ENCODE assay signal across 18 cellular contexts in genomic region chr6:79257381-79258205, GRCh38. TPM values are rescaled to one million over a fixed set of nuclear protein-coding genes. Genes with fewer than 3 reads are reported as not detected.
DNase-seq lines count a peak whose midpoint lies in the region; ATAC-seq and TF ChIP-seq lines count a peak whose summit lies in the region.
"Had no signal": no experiment of that assay in that cellular context is flagged by ENCODE, and none has a peak within 500 bp of the region (broad histone marks: within the 10 kb centered on the region; RNA-seq: fewer than 3 reads in every experiment).

No MANE protein-coding gene starts in this region.

- H4K20me1 ChIP-seq in HCT116 (ENCODE audit: insufficient read depth): no peaks in the 10 kb centered on the region

- intact Hi-C loops in HCT116 (cut with micrococcal nuclease) (no loop called here), left colon (cut with DNase I, micrococcal nuclease) (no loop called here), psoas muscle (cut with DNase I) (no loop called here)

- no peaks in the 10 kb centered on the region for H3K9me3 ChIP-seq in HCT116 (ENCODE audit: control insufficient read depth in 1 of 2, insufficient read depth in 1 of 2, low read depth in 1 of 2, low read length in 2 of 2)
- peaks cover 6% of the 10 kb centered on the region for H3K9me3 ChIP-seq in mesenchymal stem cell (ENCODE audit: control insufficient read depth, low read length)
- H3K9me3 ChIP-seq in psoas muscle: no peaks in the 10 kb centered on the region
- H3K9me3 ChIP-seq: suprapubic skin had no signal

- CTCF ChIA-PET in HCT116 (lab: Charles Lee): no interaction called here

- H3K79me1 ChIP-seq in mesenchymal stem cell (replicated peaks; ENCODE audit: low read length, poor library complexity, severe bottlenecking): no peaks in the 10 kb centered on the region

- no peak for TF ChIP-seq RAD21 in HCT116 (IDR thresholded peaks at IDR 0.05; ENCODE audit: low read depth)

- H2BK120ac ChIP-seq in mesenchymal stem cell (ENCODE audit: low read depth, low read length): no peak overlapping the region

- H3K23ac ChIP-seq in mesenchymal stem cell (ENCODE audit: low read length in 2 of 2): no peak overlapping the region

- no peak overlapping the region for H2BK12ac ChIP-seq in mesenchymal stem cell (ENCODE audit: low read length in 2 of 2)

- no peaks in the 10 kb centered on the region for H3K27me3 ChIP-seq in HCT116 (ENCODE audit: insufficient read depth, low read length)
- H3K27me3 ChIP-seq in mesenchymal stem cell (ENCODE audit: control insufficient read depth in 1 of 2, insufficient read depth in 1 of 2, low read length in 2 of 2): no peaks in the 10 kb centered on the region
- no peaks in the 10 kb centered on the region for H3K27me3 ChIP-seq in psoas muscle (ENCODE audit: insufficient read depth in 3 of 3, low read length in 2 of 3)
- H3K27me3 ChIP-seq: suprapubic skin had no signal

- no peak overlapping the region for H3K18ac ChIP-seq in mesenchymal stem cell (ENCODE audit: low read depth in 1 of 2, low read length in 2 of 2)

- H3K4me2 ChIP-seq in HCT116 (ENCODE audit: low read length) (no peak overlapping the region), mesenchymal stem cell (ENCODE audit: low read length, poor library complexity, severe bottlenecking) (no peak overlapping the region)

- no peak overlapping the region for H2AK5ac ChIP-seq in mesenchymal stem cell (ENCODE audit: low read length, severe bottlenecking)

- TF ChIP-seq CTCF in HCT116 (IDR thresholded peaks at IDR 0.05 in 2 of 3, conservative IDR thresholded peaks at IDR 0.05 in 1 of 3; ENCODE audit: borderline replicate concordance in 1 of 3, insufficient read depth in 1 of 3, low read depth in 2 of 3, low read length in 2 of 3) (no peak), choroid plexus epithelial cell (conservative IDR thresholded peaks at IDR 0.05; ENCODE audit: low read depth, low read length) (no peak), psoas muscle (IDR thresholded peaks at IDR 0.05) (no peak)

- 80% methylated on average over 4 of the region's 5 CpGs for WGBS in mesenchymal stem cell
- 71 to 87% (median 72%) methylated on average over 5 of the region's 5 CpGs for WGBS in psoas muscle, 3 donors

- H4K8ac ChIP-seq in mesenchymal stem cell (ENCODE audit: low read length): no peak overlapping the region

- H2BK15ac ChIP-seq in mesenchymal stem cell (ENCODE audit: low read depth, poor library complexity, severe bottlenecking): no peak overlapping the region

- no peak for TF ChIP-seq POLR2A in HCT116 (IDR thresholded peaks at IDR 0.05; ENCODE audit: borderline replicate concordance, extremely low read depth, insufficient read depth, insufficient read length)

- no peaks in the 10 kb centered on the region for H3K36me3 ChIP-seq in HCT116 (ENCODE audit: control insufficient read depth in 1 of 2, insufficient read depth in 2 of 2, low read length in 2 of 2)
- H3K36me3 ChIP-seq in mesenchymal stem cell (ENCODE audit: control insufficient read depth in 1 of 2, insufficient read depth in 2 of 2, low read depth in 1 of 2, low read length in 2 of 2): no peaks in the 10 kb centered on the region
- H3K36me3 ChIP-seq in psoas muscle (ENCODE audit: insufficient read depth in 1 of 2, low read depth in 1 of 2): no peaks in the 10 kb centered on the region
- H3K36me3 ChIP-seq: left ventricle myocardium inferior, suprapubic skin had no signal

- H3K14ac ChIP-seq in mesenchymal stem cell (ENCODE audit: low read length in 2 of 2): no peak overlapping the region

- BruUV-seq in HCT116 (replicated peaks; lab: Mats Ljungman, UMichigan): no TSS peak

- RAD21 ChIA-PET in HCT116 (lab: Charles Lee; ENCODE audit: low non-redundant PET in 1 of 2, low total read pairs in 2 of 2, uncharacterized antibody in 2 of 2, unreplicated experiment in 2 of 2): no interaction called here

- H3K4me3 ChIP-seq in HCT116 (replicated peaks in 1 of 2; ENCODE audit: low read depth in 1 of 2, low read length in 2 of 2) (no peak overlapping the region), choroid plexus epithelial cell (ENCODE audit: low read depth, low read length) (no peak overlapping the region), mesenchymal stem cell (ENCODE audit: insufficient read depth in 1 of 2, low read depth in 1 of 2, low read length in 2 of 2) (no peak overlapping the region), psoas muscle (no peak overlapping the region)
- H3K4me3 ChIP-seq: left ventricle myocardium inferior, suprapubic skin had no signal

- H3K9ac ChIP-seq in HCT116 (ENCODE audit: low read length) (no peak overlapping the region), mesenchymal stem cell (ENCODE audit: low read length) (no peak overlapping the region)

- H2AFZ ChIP-seq in HCT116 (ENCODE audit: low read depth, low read length, poor library complexity, severe bottlenecking): peak overlapping the region; percentile 74
- no peak overlapping the region for H2AFZ ChIP-seq in mesenchymal stem cell (ENCODE audit: low read depth, low read length)

- H3K27ac ChIP-seq in HCT116 (ENCODE audit: low read depth, low read length) (no peak overlapping the region), mesenchymal stem cell (ENCODE audit: low read length, poor library complexity, severe bottlenecking) (no peak overlapping the region), psoas muscle (no peak overlapping the region)
- H3K27ac ChIP-seq: C4-2B, left ventricle myocardium inferior, suprapubic skin had no signal

- no peaks in the 10 kb centered on the region for H3K79me2 ChIP-seq in HCT116 (ENCODE audit: insufficient read depth, low read length)

- no peak overlapping the region for H3K4ac ChIP-seq in mesenchymal stem cell (ENCODE audit: low read depth in 1 of 2, low read length in 2 of 2)

- no peak for ATAC-seq in HCT116
- ATAC-seq in HG03025 (IDR thresholded peaks at IDR 0.05; ENCODE audit: low FRiP score, unreplicated experiment): no peak
- ATAC-seq in left colon: no peak
- ATAC-seq in psoas muscle: no peak

- no peaks in the 10 kb centered on the region for H3K9me2 ChIP-seq in HCT116 (ENCODE audit: insufficient read depth)

- no peak overlapping the region for H4K91ac ChIP-seq in mesenchymal stem cell (ENCODE audit: low read length)

- DNase-seq in HCT116 (ENCODE audit: low read depth, low spot score): no peak
- peak; percentile 44 for DNase-seq in RPMI7951 (ENCODE audit: low read depth)
- peak; percentile 63 for DNase-seq in choroid plexus epithelial cell (ENCODE audit: low read depth)
- peak; percentile 33 for DNase-seq in mesenchymal stem cell
- DNase-seq in left colon: no peak
- no peak for DNase-seq in NCI-H1092 treated with DMSO at 0.1 percent for 48 hours (lab: John Stamatoyannopoulos, UW)
- no peak for DNase-seq in psoas muscle
- DNase-seq: activated naive CD4-positive, alpha-beta T cell treated with anti-CD3 and anti-CD28 coated beads for 36 hours; caudate nucleus; DMS79 treated with DMSO at 0.1 percent for 48 hours; hippocampal formation; KBM-7; left ventricle myocardium inferior; NCI-H1417; posterior cingulate gyrus had no signal

- POLR2A ChIA-PET in HCT116 (lab: Charles Lee): no interaction called here

- H3K4me1 ChIP-seq in HCT116 (ENCODE audit: control insufficient read depth in 1 of 2, insufficient read depth in 2 of 2, low read length in 2 of 2) (no peaks in the 10 kb centered on the region), mesenchymal stem cell (ENCODE audit: control insufficient read depth, insufficient read depth, low read depth, low read length) (peaks cover 7% of the 10 kb centered on the region), psoas muscle (no peaks in the 10 kb centered on the region)
- H3K4me1 ChIP-seq: left ventricle myocardium inferior, suprapubic skin had no signal

- H2BK5ac ChIP-seq in mesenchymal stem cell (ENCODE audit: low read depth, low read length, poor library complexity, severe bottlenecking): no peak overlapping the region

TF ChIP-seq in HCT116, 20 proteins besides CTCF, POLR2A, EP300 and RAD21:
- peak; percentile 52 for TF ChIP-seq FOSL1 (IDR thresholded peaks at IDR 0.05; ENCODE audit: low read depth)
- no peak for TF ChIP-seq SIN3A (IDR thresholded peaks at IDR 0.05; ENCODE audit: low read depth)
- no peak for TF ChIP-seq ZBTB33 (IDR thresholded peaks at IDR 0.05; ENCODE audit: extremely low read depth, insufficient replicate concordance, low read length)
- no peak for TF ChIP-seq YY1 (IDR thresholded peaks at IDR 0.05; ENCODE audit: extremely low read depth, insufficient replicate concordance, low read depth, low read length)
- no peak for TF ChIP-seq ZFX (IDR thresholded peaks at IDR 0.05)
- TF ChIP-seq SRF (IDR thresholded peaks at IDR 0.05; ENCODE audit: low read depth): no peak
- no peak for TF ChIP-seq CEBPB (IDR thresholded peaks at IDR 0.05; ENCODE audit: low read depth)
- TF ChIP-seq ZNF274 (IDR thresholded peaks at IDR 0.05; ENCODE audit: low read depth, low read length): no peak
- no peak for TF ChIP-seq POLR2AphosphoS5 (IDR thresholded peaks at IDR 0.05; ENCODE audit: low read depth, low read length)
- no peak for TF ChIP-seq MAX (IDR thresholded peaks at IDR 0.05)
- 0 out of 2 replicates have a peak, but pooled peaks have one; percentile 10 for TF ChIP-seq SP1 (IDR thresholded peaks at IDR 0.05; ENCODE audit: low read depth)
- TF ChIP-seq EZH2phosphoT487 (IDR thresholded peaks at IDR 0.05; ENCODE audit: borderline replicate concordance): no peak

RNA-seq across cellular contexts. Expression of gene HMGN3, which starts 23.1 kb away (rescaled TPM):
- 60.5 TPM for total RNA-seq in HCT116 (2021; ENCODE audit: unreplicated experiment)
- polyA plus RNA-seq in HCT116 (2012): 23.6 and 35.0 TPM in 2 replicates
- total RNA-seq in RPMI7951 (2014; rRNA removed; shearing (Covaris generic)): 143 and 177 TPM in 2 replicates
- polyA plus RNA-seq in mesenchymal stem cell (2013, experiment 1 of 2): 113 TPM
- polyA plus RNA-seq in mesenchymal stem cell (2013, experiment 2 of 2): 119 TPM
- 10 to 100 TPM; 32.7 to 37.1 TPM for total RNA-seq in left colon
- 10 to 100 TPM; 29.2 to 50.1 (median 38.8) TPM for total RNA-seq in psoas muscle
- 10 to 100 TPM; 20.5 to 42.3 (median 38.6) TPM for polyA plus RNA-seq in psoas muscle

Comparison
In these comparisons a context has a peak if more than half of its experiments do, and no peak if none do; other contexts are left out.
1. DNase-seq: peak in RPMI7951 (single experiment), choroid plexus epithelial cell (single experiment) and mesenchymal stem cell (single experiment); none in HCT116 (single experiment), left colon (0 of 2), NCI-H1092 treated with DMSO at 0.1 percent for 48 hours (single experiment) and psoas muscle (0 of 2).